ENCODE assay signal across 27 cellular contexts in genomic region chr3:184880616-184881015, GRCh38.
DNase-seq lines count a peak whose midpoint lies in the region; ATAC-seq, FAIRE-seq and TF ChIP-seq lines count a peak whose summit lies in the region.
"Had no signal": no experiment of that assay in that cellular context is flagged by ENCODE, and none has a peak within 500 bp of the region (broad histone marks: within the 10 kb centered on the region; RNA-seq: fewer than 3 reads in every experiment).

No MANE protein-coding gene starts in this region.

- ATAC-seq in memory B cell (ENCODE audit: low read depth): no peak
- ATAC-seq in activated naive CD4-positive, alpha-beta T cell treated with anti-CD3 and anti-CD28 coated beads, Interleukin-2, amount 50 U/mL, for 72 hours: no peak
- ATAC-seq in activated CD8-positive, alpha-beta T cell treated with anti-CD3 and anti-CD28 coated beads, Interleukin-2, amount 10 ng/mL, durations not matched to agents 7 days and 5 days: no peak
- ATAC-seq in GM21723 (IDR thresholded peaks at IDR 0.05; ENCODE audit: unreplicated experiment): no peak
- ATAC-seq: GM23338 had no signal

- no peak overlapping the region for H3K4me3 ChIP-seq in AG04450 (ENCODE audit: low read depth, low read length)
- H3K4me3 ChIP-seq: GM23338, HAP-1 had no signal

- CTCF ChIA-PET in AG04450 (lab: Charles Lee): interaction anchor here (2.7 kb wide), 1 partner anchor 319 kb away, joined by 8 read pairs; the partner anchor contains the start of gene EPHB3
- CTCF ChIA-PET in activated CD8-positive, alpha-beta T cell treated with anti-CD3 and anti-CD28 coated beads, Interleukin-2, amount 10 ng/mL, durations not matched to agents 7 days and 5 days (lab: Charles Lee): no interaction called here

- H3K36me3 Mint-ChIP-seq in memory B cell: peaks cover 44% of the 10 kb centered on the region
- peaks cover 7 to 12% of the 10 kb centered on the region in 2 donors for H3K36me3 Mint-ChIP-seq in activated naive CD4-positive, alpha-beta T cell treated with anti-CD3 and anti-CD28 coated beads, Interleukin-2, amount 50 U/mL, for 72 hours
- H3K36me3 Mint-ChIP-seq in activated CD8-positive, alpha-beta T cell treated with anti-CD3 and anti-CD28 coated beads, Interleukin-2, amount 10 ng/mL, durations not matched to agents 7 days and 5 days (ENCODE audit: low read depth): peaks cover 27% of the 10 kb centered on the region

- POLR2A ChIA-PET in AG04450 (lab: Yijun Ruan, JAX): no interaction called here
- POLR2A ChIA-PET in activated CD8-positive, alpha-beta T cell treated with anti-CD3 and anti-CD28 coated beads, Interleukin-2, amount 10 ng/mL, durations not matched to agents 7 days and 5 days (lab: Charles Lee): no interaction called here

- peaks cover 2% of the 10 kb centered on the region for H3K4me1 Mint-ChIP-seq in memory B cell
- peaks cover 4% of the 10 kb centered on the region for H3K4me1 Mint-ChIP-seq in activated CD8-positive, alpha-beta T cell treated with anti-CD3 and anti-CD28 coated beads, Interleukin-2, amount 10 ng/mL, durations not matched to agents 7 days and 5 days (ENCODE audit: low read depth)

- no peaks in the 10 kb centered on the region for H3K9me3 ChIP-seq in AG04450 (ENCODE audit: control insufficient read depth, insufficient read depth, low read length)
- H3K9me3 ChIP-seq: HAP-1, SK-N-SH had no signal

- DNase-seq in AG04450 (ENCODE audit: low read depth, low spot score) (peak; percentile 38), GM18507 (ENCODE audit: extremely low spot score, insufficient read length, low read depth) (no peak), astrocyte of the hippocampus (ENCODE audit: low read depth, low spot score) (peak; percentile 32), memory B cell (ENCODE audit: low spot score in 2 of 2) (no peak), RKO (ENCODE audit: low spot score) (no peak)
- no peak for DNase-seq in activated naive CD4-positive, alpha-beta T cell treated with anti-CD3 and anti-CD28 coated beads, Interleukin-2, amount 50 U/mL, for 72 hours (ENCODE audit: low spot score in 2 of 2)
- no peak for DNase-seq in activated CD8-positive, alpha-beta T cell treated with anti-CD3 and anti-CD28 coated beads, Interleukin-2, amount 10 ng/mL, durations not matched to agents 7 days and 5 days
- DNase-seq: 8988T; ACHN; AML-193; C1 segment of cervical spinal cord; CD4-positive, alpha-beta memory T cell; COR-L47; EL; GDM1; HFFc6; KG1; MM.1S; NCI-H2029; NCI-H446; NCI-H524 treated with DMSO at 0.1 percent for 48 hours; NCI-H774; SK-N-SH had no signal

- no peak overlapping the region for H3K27ac ChIP-seq in AG04450 (ENCODE audit: low read depth, low read length)

- no peak for TF ChIP-seq CTCF in AG04450 (IDR thresholded peaks at IDR 0.05; ENCODE audit: low read depth, low read length)

- H3K27ac Mint-ChIP-seq in memory B cell: peak overlapping the region; percentile 52
- H3K27ac Mint-ChIP-seq in activated naive CD4-positive, alpha-beta T cell treated with anti-CD3 and anti-CD28 coated beads, Interleukin-2, amount 50 U/mL, for 72 hours: no peak overlapping the region
- H3K27ac Mint-ChIP-seq in activated CD8-positive, alpha-beta T cell treated with anti-CD3 and anti-CD28 coated beads, Interleukin-2, amount 10 ng/mL, durations not matched to agents 7 days and 5 days: no peak overlapping the region
- H3K27ac Mint-ChIP-seq: CD4-positive, alpha-beta memory T cell; GM23338; HFFc6 had no signal

- no peak overlapping the region for H3K4me3 Mint-ChIP-seq in memory B cell
- no peak overlapping the region for H3K4me3 Mint-ChIP-seq in activated CD8-positive, alpha-beta T cell treated with anti-CD3 and anti-CD28 coated beads, Interleukin-2, amount 10 ng/mL, durations not matched to agents 7 days and 5 days
- H3K4me3 Mint-ChIP-seq: CD4-positive, alpha-beta memory T cell; GM23338; HFFc6 had no signal

- no peaks in the 10 kb centered on the region for H3K9me3 Mint-ChIP-seq in memory B cell
- H3K9me3 Mint-ChIP-seq in activated naive CD4-positive, alpha-beta T cell treated with anti-CD3 and anti-CD28 coated beads, Interleukin-2, amount 50 U/mL, for 72 hours: no peaks in the 10 kb centered on the region
- no peaks in the 10 kb centered on the region for H3K9me3 Mint-ChIP-seq in activated CD8-positive, alpha-beta T cell treated with anti-CD3 and anti-CD28 coated beads, Interleukin-2, amount 10 ng/mL, durations not matched to agents 7 days and 5 days (ENCODE audit: insufficient read depth)
- H3K9me3 Mint-ChIP-seq: GM23338, HFFc6 had no signal

- no peaks in the 10 kb centered on the region for H3K27me3 ChIP-seq in AG04450 (ENCODE audit: control insufficient read depth, insufficient read depth, low read length)

- no peaks in the 10 kb centered on the region for H3K27me3 Mint-ChIP-seq in memory B cell
- no peaks in the 10 kb centered on the region for H3K27me3 Mint-ChIP-seq in activated CD8-positive, alpha-beta T cell treated with anti-CD3 and anti-CD28 coated beads, Interleukin-2, amount 10 ng/mL, durations not matched to agents 7 days and 5 days (ENCODE audit: low read depth)
- H3K27me3 Mint-ChIP-seq: CD4-positive, alpha-beta memory T cell had no signal

- peak; percentile 9 for FAIRE-seq in GM18507 (lab: Jason Lieb, UNC)
- FAIRE-seq: RCC 7860 had no signal

Comparison
In these comparisons a context has a peak if more than half of its experiments do, and no peak if none do; other contexts are left out.
1. DNase-seq: peak in AG04450 (single experiment) and astrocyte of the hippocampus (single experiment); none in GM18507 (single experiment), memory B cell (0 of 2), activated naive CD4-positive, alpha-beta T cell treated with anti-CD3 and anti-CD28 coated beads, Interleukin-2, amount 50 U/mL, for 72 hours (0 of 2), RKO (single experiment) and activated CD8-positive, alpha-beta T cell treated with anti-CD3 and anti-CD28 coated beads, Interleukin-2, amount 10 ng/mL, durations not matched to agents 7 days and 5 days (single experiment).